Comparison of ENCODE assay signal across 8 cellular contexts in the genomic region with DNA sequence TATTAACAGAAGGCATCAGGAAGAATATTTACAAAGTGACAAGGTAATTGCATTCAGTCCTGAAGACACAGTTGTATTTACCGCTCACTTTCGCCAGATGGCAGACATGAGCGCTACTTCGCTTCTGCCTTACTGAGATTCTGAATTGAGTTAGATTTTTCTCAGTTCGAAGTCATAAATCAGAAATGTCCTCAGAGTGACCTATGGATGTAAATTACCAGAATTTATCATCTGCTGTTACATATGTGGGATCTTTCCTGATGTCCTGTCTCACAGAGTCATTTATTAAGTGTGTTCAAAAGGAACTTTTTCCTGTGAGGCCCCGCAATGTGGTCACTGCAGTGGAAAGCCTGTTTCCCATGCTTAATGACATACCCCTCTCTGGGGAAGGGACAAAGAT.
A peak's percentile ranks its signal among the peaks of the same experiment; 100 is the strongest.
DNase-seq lines count a peak whose midpoint lies in the region; ATAC-seq and TF ChIP-seq lines count a peak whose summit lies in the region.

No MANE protein-coding gene starts in this region.

- H3K36me3 ChIP-seq in H7 (replicated peaks; ENCODE audit: control insufficient read depth, insufficient read depth, low read length): no peaks in the 10 kb centered on the region
- H3K36me3 ChIP-seq in Loucy (ENCODE audit: insufficient read depth, low read length): no peaks in the 10 kb centered on the region
- no peaks in the 10 kb centered on the region for H3K36me3 ChIP-seq in mesendoderm (ENCODE audit: control insufficient read depth, insufficient read depth, low read length)

- no peaks in the 10 kb centered on the region for H3K9me3 Mint-ChIP-seq in WTC11
- no peaks in the 10 kb centered on the region for H3K9me3 Mint-ChIP-seq in effector memory CD8-positive, alpha-beta T cell

- H3K79me1 ChIP-seq in mesendoderm (ENCODE audit: low read length): no peaks in the 10 kb centered on the region

- TF ChIP-seq CTCF in Loucy (conservative IDR thresholded peaks at IDR 0.05; ENCODE audit: low read length) (peak; percentile 80), WTC11 (IDR thresholded peaks at IDR 0.05) (peak; percentile 60)

- ATAC-seq in activated CD4-positive, CD25-positive, alpha-beta regulatory T cell treated with anti-CD3 and anti-CD28 coated beads, Interleukin-2, amount 50 U/mL, for 24 hours: no peak
- ATAC-seq in WTC11: peak; percentile 76
- ATAC-seq in effector memory CD8-positive, alpha-beta T cell (replicated peaks): peak; percentile 54

- no peaks in the 10 kb centered on the region for H4K20me1 ChIP-seq in Loucy (ENCODE audit: insufficient read depth, low read length, poor library complexity, severe bottlenecking)

- CTCF ChIA-PET in WTC11 (lab: Charles Lee): no interaction called here

- H3K56ac ChIP-seq in mesendoderm (ENCODE audit: low read length): no peak overlapping the region

- H4K5ac ChIP-seq in mesendoderm (ENCODE audit: low read length): no peak overlapping the region

- no CpG with 5 or more reads among the region's 6 CpGs for WGBS in mesendoderm (ENCODE audit: extremely low coverage, insufficient coverage, low lambda C conversion rate)

- no peak overlapping the region for H2BK15ac ChIP-seq in mesendoderm (replicated peaks; ENCODE audit: low read depth)

- no peak overlapping the region for H3K4ac ChIP-seq in mesendoderm (ENCODE audit: low read depth, low read length)

- H3K4me1 ChIP-seq in Loucy (ENCODE audit: insufficient read depth, low read length, poor library complexity, severe bottlenecking) (no peaks in the 10 kb centered on the region), mesendoderm (ENCODE audit: control insufficient read depth, low read depth, low read length) (no peaks in the 10 kb centered on the region)

- H4K8ac ChIP-seq in mesendoderm (ENCODE audit: low read depth, low read length): no peak overlapping the region

- no peak overlapping the region for H3K23ac ChIP-seq in mesendoderm (ENCODE audit: low read length)

- no peaks in the 10 kb centered on the region for H3K4me1 Mint-ChIP-seq in WTC11
- H3K4me1 Mint-ChIP-seq in effector memory CD8-positive, alpha-beta T cell (ENCODE audit: low read depth in 2 of 2): no peaks in the 10 kb centered on the region

- H3K79me2 ChIP-seq in Loucy (ENCODE audit: insufficient read depth, low read length): no peaks in the 10 kb centered on the region
- H3K79me2 ChIP-seq in mesendoderm (ENCODE audit: control insufficient read depth, insufficient read depth, low read length): no peaks in the 10 kb centered on the region

- H2AK5ac ChIP-seq in mesendoderm (ENCODE audit: low read length): no peak overlapping the region

- H3K4me2 ChIP-seq in Loucy (ENCODE audit: low read depth, low read length, poor library complexity, severe bottlenecking) (no peak overlapping the region), mesendoderm (ENCODE audit: low read length) (no peak overlapping the region)

- POLR2A ChIA-PET in WTC11 (lab: Charles Lee): no interaction called here

- no peak overlapping the region for H3K27ac ChIP-seq in mesendoderm (ENCODE audit: low read depth, low read length)

- DNase-seq in activated CD4-positive, CD25-positive, alpha-beta regulatory T cell (lab: John Stamatoyannopoulos, UW): peak; percentile 1 to 31 (median 6)
- DNase-seq in H7 (peak; percentile 10), WTC11 (ENCODE audit: low spot score) (peak; percentile 60), mesendoderm (peak; percentile 54), stromal cell of bone marrow (ENCODE audit: low read depth) (peak; percentile 31)
- peak; percentile 7 to 22 (median 10) for DNase-seq in effector memory CD8-positive, alpha-beta T cell

- no peaks in the 10 kb centered on the region for H3K9me3 ChIP-seq in Loucy (ENCODE audit: insufficient read depth, low read depth, low read length)

- H3F3A ChIP-seq in Loucy (ENCODE audit: low read depth): no peaks in the 10 kb centered on the region

- H3K18ac ChIP-seq in mesendoderm (ENCODE audit: low read length): no peak overlapping the region

- H3K27me3 ChIP-seq in H7 (ENCODE audit: control insufficient read depth, insufficient read depth, low read length) (no peaks in the 10 kb centered on the region), Loucy (ENCODE audit: insufficient read depth, low read length, poor library complexity, severe bottlenecking) (no peaks in the 10 kb centered on the region), mesendoderm (ENCODE audit: insufficient read depth, low read length, poor library complexity) (no peaks in the 10 kb centered on the region)

- no peak overlapping the region for H3K4me3 Mint-ChIP-seq in WTC11
- H3K4me3 Mint-ChIP-seq in effector memory CD8-positive, alpha-beta T cell: no peak overlapping the region

- H3K27me3 Mint-ChIP-seq in WTC11 (ENCODE audit: low read depth): no peaks in the 10 kb centered on the region
- no peaks in the 10 kb centered on the region for H3K27me3 Mint-ChIP-seq in effector memory CD8-positive, alpha-beta T cell

- 0 out of 2 replicates have a peak overlapping the region, but pooled peaks have one; percentile 3 for H3K27ac Mint-ChIP-seq in WTC11
- no peak overlapping the region for H3K27ac Mint-ChIP-seq in effector memory CD8-positive, alpha-beta T cell

- H2AFZ ChIP-seq in Loucy (ENCODE audit: low read length): no peak overlapping the region

- no peaks in the 10 kb centered on the region for H3K9me2 ChIP-seq in Loucy (replicated peaks; ENCODE audit: low read depth, low read length)

- H3K4me3 ChIP-seq in H7 (ENCODE audit: insufficient read depth, low read depth, low read length): no peak overlapping the region
- no peak overlapping the region for H3K4me3 ChIP-seq in Loucy (ENCODE audit: low read length, poor library complexity, severe bottlenecking)
- no peak overlapping the region for H3K4me3 ChIP-seq in mesendoderm (ENCODE audit: low read length)

- H2BK5ac ChIP-seq in mesendoderm (ENCODE audit: low read length): no peak overlapping the region

- H3K9ac ChIP-seq in Loucy (ENCODE audit: low read depth, low read length, poor library complexity, severe bottlenecking) (no peak overlapping the region), mesendoderm (ENCODE audit: low read length) (no peak overlapping the region)

- no peak overlapping the region for H2BK120ac ChIP-seq in mesendoderm (ENCODE audit: low read depth, low read length)

- no peaks in the 10 kb centered on the region for H3K36me3 Mint-ChIP-seq in WTC11
- H3K36me3 Mint-ChIP-seq in effector memory CD8-positive, alpha-beta T cell (ENCODE audit: insufficient read depth): peaks cover 2% of the 10 kb centered on the region

TF ChIP-seq in WTC11, 78 proteins besides CTCF, POLR2A, EP300 and RAD21 (continues in another document):
- TF ChIP-seq, protein P1, sequence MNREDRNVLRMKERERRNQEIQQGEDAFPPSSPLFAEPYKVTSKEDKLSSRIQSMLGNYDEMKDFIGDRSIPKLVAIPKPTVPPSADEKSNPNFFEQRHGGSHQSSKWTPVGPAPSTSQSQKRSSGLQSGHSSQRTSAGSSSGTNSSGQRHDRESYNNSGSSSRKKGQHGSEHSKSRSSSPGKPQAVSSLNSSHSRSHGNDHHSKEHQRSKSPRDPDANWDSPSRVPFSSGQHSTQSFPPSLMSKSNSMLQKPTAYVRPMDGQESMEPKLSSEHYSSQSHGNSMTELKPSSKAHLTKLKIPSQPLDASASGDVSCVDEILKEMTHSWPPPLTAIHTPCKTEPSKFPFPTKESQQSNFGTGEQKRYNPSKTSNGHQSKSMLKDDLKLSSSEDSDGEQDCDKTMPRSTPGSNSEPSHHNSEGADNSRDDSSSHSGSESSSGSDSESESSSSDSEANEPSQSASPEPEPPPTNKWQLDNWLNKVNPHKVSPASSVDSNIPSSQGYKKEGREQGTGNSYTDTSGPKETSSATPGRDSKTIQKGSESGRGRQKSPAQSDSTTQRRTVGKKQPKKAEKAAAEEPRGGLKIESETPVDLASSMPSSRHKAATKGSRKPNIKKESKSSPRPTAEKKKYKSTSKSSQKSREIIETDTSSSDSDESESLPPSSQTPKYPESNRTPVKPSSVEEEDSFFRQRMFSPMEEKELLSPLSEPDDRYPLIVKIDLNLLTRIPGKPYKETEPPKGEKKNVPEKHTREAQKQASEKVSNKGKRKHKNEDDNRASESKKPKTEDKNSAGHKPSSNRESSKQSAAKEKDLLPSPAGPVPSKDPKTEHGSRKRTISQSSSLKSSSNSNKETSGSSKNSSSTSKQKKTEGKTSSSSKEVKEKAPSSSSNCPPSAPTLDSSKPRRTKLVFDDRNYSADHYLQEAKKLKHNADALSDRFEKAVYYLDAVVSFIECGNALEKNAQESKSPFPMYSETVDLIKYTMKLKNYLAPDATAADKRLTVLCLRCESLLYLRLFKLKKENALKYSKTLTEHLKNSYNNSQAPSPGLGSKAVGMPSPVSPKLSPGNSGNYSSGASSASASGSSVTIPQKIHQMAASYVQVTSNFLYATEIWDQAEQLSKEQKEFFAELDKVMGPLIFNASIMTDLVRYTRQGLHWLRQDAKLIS (CRISPR knock-in tag; IDR thresholded peaks at IDR 0.05; ENCODE audit: borderline replicate concordance): no peak
- TF ChIP-seq TP53 (CRISPR knock-in tag; IDR thresholded peaks at IDR 0.05): no peak
- no peak for TF ChIP-seq ELF4 (CRISPR knock-in tag; IDR thresholded peaks at IDR 0.05; ENCODE audit: low read depth)
- TF ChIP-seq MXD4 (CRISPR knock-in tag; IDR thresholded peaks at IDR 0.05; ENCODE audit: borderline replicate concordance): no peak
- TF ChIP-seq, protein P2, sequence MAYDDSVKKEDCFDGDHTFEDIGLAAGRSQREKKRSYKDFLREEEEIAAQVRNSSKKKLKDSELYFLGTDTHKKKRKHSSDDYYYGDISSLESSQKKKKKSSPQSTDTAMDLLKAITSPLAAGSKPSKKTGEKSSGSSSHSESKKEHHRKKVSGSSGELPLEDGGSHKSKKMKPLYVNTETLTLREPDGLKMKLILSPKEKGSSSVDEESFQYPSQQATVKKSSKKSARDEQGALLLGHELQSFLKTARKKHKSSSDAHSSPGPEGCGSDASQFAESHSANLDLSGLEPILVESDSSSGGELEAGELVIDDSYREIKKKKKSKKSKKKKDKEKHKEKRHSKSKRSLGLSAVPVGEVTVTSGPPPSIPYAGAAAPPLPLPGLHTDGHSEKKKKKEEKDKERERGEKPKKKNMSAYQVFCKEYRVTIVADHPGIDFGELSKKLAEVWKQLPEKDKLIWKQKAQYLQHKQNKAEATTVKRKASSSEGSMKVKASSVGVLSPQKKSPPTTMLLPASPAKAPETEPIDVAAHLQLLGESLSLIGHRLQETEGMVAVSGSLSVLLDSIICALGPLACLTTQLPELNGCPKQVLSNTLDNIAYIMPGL (CRISPR knock-in tag; IDR thresholded peaks at IDR 0.05): no peak
- no peak for TF ChIP-seq GTF2I (CRISPR knock-in tag; conservative IDR thresholded peaks at IDR 0.05)
- TF ChIP-seq ZNF263 (CRISPR knock-in tag; IDR thresholded peaks at IDR 0.05; ENCODE audit: low read depth): no peak
- no peak for TF ChIP-seq NFYB (CRISPR knock-in tag; conservative IDR thresholded peaks at IDR 0.05; ENCODE audit: low read depth)
- no peak for TF ChIP-seq ZNF423 (CRISPR knock-in tag; IDR thresholded peaks at IDR 0.05)
- no peak for TF ChIP-seq ESRRA (CRISPR knock-in tag; IDR thresholded peaks at IDR 0.05; ENCODE audit: borderline replicate concordance)
- TF ChIP-seq TCF7 (CRISPR knock-in tag; IDR thresholded peaks at IDR 0.05; ENCODE audit: low read depth): no peak
- no peak for TF ChIP-seq GABPB1 (CRISPR knock-in tag; IDR thresholded peaks at IDR 0.05)

Comparison
In these comparisons a context has a peak if more than half of its experiments do, and no peak if none do; other contexts are left out.
1. DNase-seq: peak in every context shown above with its lines; median percentile 60 in WTC11; 54 in mesendoderm; 31 in stromal cell of bone marrow; 10 in H7; 10 in effector memory CD8-positive, alpha-beta T cell; 6 in activated CD4-positive, CD25-positive, alpha-beta regulatory T cell.
2. ATAC-seq: peak in WTC11 (single experiment) and effector memory CD8-positive, alpha-beta T cell (single experiment); none in activated CD4-positive, CD25-positive, alpha-beta regulatory T cell treated with anti-CD3 and anti-CD28 coated beads, Interleukin-2, amount 50 U/mL, for 24 hours (0 of 2).